In the genomic region with DNA sequence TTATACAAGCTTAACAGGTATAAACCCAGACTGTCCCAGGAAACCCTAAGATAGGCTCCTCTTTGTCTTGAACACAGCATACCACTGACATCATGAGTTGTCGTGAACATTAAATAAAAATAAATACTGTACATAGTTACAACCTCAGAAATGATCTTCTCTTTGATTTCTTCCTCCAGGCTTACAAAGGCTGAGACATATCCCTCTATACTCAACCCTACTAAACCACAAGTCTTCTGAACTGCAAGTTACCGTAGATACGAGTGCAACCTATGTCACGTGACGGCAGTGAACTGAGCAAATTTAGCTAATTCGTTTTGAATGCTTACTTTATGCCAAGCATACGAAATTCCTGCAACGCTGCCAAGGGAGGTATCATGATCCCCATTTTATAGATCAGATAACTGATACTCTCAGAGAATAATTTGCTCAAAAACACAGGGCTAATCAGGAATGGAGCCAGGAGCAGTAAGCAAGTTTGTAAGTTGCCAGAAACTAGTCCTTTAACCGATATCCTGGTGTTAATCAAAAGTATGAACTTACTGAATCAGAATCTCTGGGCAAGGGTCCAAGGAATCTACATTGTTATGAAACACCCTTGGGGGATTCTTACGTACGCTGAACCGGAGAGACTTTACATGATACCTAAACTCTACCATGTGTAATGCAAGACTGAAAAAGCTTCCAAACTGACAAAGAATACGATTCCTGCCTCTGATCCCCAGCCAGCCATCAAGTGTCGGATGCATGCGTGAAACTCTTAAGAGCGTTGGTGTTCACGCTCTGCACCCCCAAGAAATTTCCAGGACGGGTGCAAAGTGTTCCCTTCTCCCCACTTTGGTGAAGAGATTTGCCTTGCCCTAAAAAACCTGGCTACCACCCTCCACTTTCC, we compare ENCODE assay signal across 9 cellular contexts.
DNase-seq lines count a peak whose midpoint lies in the region; ATAC-seq, FAIRE-seq and TF ChIP-seq lines count a peak whose summit lies in the region.
"Had no signal": no experiment of that assay in that cellular context is flagged by ENCODE, and none has a peak within 500 bp of the region (broad histone marks: within the 10 kb centered on the region; RNA-seq: fewer than 3 reads in every experiment).

No MANE protein-coding gene starts in this region.

- H3K4me1 Mint-ChIP-seq in T-helper 2 cell treated with Interferon-gamma antibody and Interleukin-4, amounts not matched to agents 5 μg/mL and 100 μg/mL, for 36 hours (ENCODE audit: low read depth), result peaks cover 88% of the 10 kb centered on the region

- peak overlapping the region; percentile 63 for H3K4me3 Mint-ChIP-seq in T-helper 2 cell treated with Interferon-gamma antibody and Interleukin-4, amounts not matched to agents 5 μg/mL and 100 μg/mL, for 36 hours

- no peak for DNase-seq in GM12891 (ENCODE audit: insufficient read length, low spot score)
- DNase-seq in T-helper 2 cell treated with Interferon-gamma antibody and Interleukin-4, amounts not matched to agents 5 μg/mL and 100 μg/mL, for 36 hours (ENCODE audit: low spot score), result peak; percentile 54
- DNase-seq in effector CD4-positive, alpha-beta T cell, result peak; percentile 70
- peak; percentile 32 for DNase-seq in smooth muscle cell of the brain vasculature (ENCODE audit: low read depth, low spot score)
- no peak for DNase-seq in OCI-M1 (lab: John Stamatoyannopoulos, UW)

- H3K27me3 Mint-ChIP-seq in T-helper 2 cell treated with Interferon-gamma antibody and Interleukin-4, amounts not matched to agents 5 μg/mL and 100 μg/mL, for 36 hours (ENCODE audit: low read depth), result no peaks in the 10 kb centered on the region

- H3K36me3 Mint-ChIP-seq in T-helper 2 cell treated with Interferon-gamma antibody and Interleukin-4, amounts not matched to agents 5 μg/mL and 100 μg/mL, for 36 hours (ENCODE audit: low read depth), result peaks cover 36% of the 10 kb centered on the region

- peak; percentile 71 for FAIRE-seq in GM12891 (lab: Jason Lieb, UNC)
- FAIRE-seq: H54 had no signal

- H3K9me3 Mint-ChIP-seq in T-helper 2 cell treated with Interferon-gamma antibody and Interleukin-4, amounts not matched to agents 5 μg/mL and 100 μg/mL, for 36 hours, result no peaks in the 10 kb centered on the region

- no peak for ATAC-seq in HG02763 (IDR thresholded peaks at IDR 0.05; ENCODE audit: unreplicated experiment)
- no peak for ATAC-seq in GM18907 (IDR thresholded peaks at IDR 0.05; ENCODE audit: unreplicated experiment)
- no peak for ATAC-seq in HG02852 (IDR thresholded peaks at IDR 0.05; ENCODE audit: unreplicated experiment)

- H3K27ac Mint-ChIP-seq in T-helper 2 cell treated with Interferon-gamma antibody and Interleukin-4, amounts not matched to agents 5 μg/mL and 100 μg/mL, for 36 hours, result peak overlapping the region; percentile 90

- no peak for TF ChIP-seq POLR2A in GM12891 (IDR thresholded peaks at IDR 0.05; ENCODE audit: low read depth, low read length)

TF ChIP-seq in GM12891, 5 proteins besides CTCF, POLR2A, EP300 and RAD21:
- TF ChIP-seq POU2F2 (IDR thresholded peaks at IDR 0.05; ENCODE audit: low read depth, low read length), result no peak
- no peak for TF ChIP-seq POLR2AphosphoS5 (IDR thresholded peaks at IDR 0.05; ENCODE audit: low read depth, low read length)
- TF ChIP-seq TAF1 (IDR thresholded peaks at IDR 0.05; ENCODE audit: low read depth, low read length), result no peak
- no peak for TF ChIP-seq PAX5 (IDR thresholded peaks at IDR 0.05; ENCODE audit: insufficient read depth, low read length, severe bottlenecking)
- no peak for TF ChIP-seq SPI1 (IDR thresholded peaks at IDR 0.05; ENCODE audit: low read depth, low read length)
TF ChIP-seq in GM12891: peak in this region for 0.

Comparison
In these comparisons a context has a peak if more than half of its experiments do, and no peak if none do; other contexts are left out.
1. DNase-seq: peak in T-helper 2 cell treated with Interferon-gamma antibody and Interleukin-4, amounts not matched to agents 5 μg/mL and 100 μg/mL, for 36 hours (single experiment), effector CD4-positive, alpha-beta T cell (single experiment) and smooth muscle cell of the brain vasculature (single experiment); none in GM12891 (single experiment) and OCI-M1 (single experiment).